Comparison of ENCODE assay signal across 8 cellular contexts in genomic region chr6:125791151-125791819, GRCh38. TPM values are rescaled to one million over a fixed set of nuclear protein-coding genes. Genes with fewer than 3 reads are reported as not detected.
DNase-seq lines count a peak whose midpoint lies in the region; ATAC-seq and TF ChIP-seq lines count a peak whose summit lies in the region.

No MANE protein-coding gene starts in this region.

- TF ChIP-seq CTCF in tibial nerve (IDR thresholded peaks at IDR 0.05) = peak; percentile 34 to 60 (median 50)

- peaks cover 9% of the 10 kb centered on the region for H3K36me3 Mint-ChIP-seq in activated CD4-positive, alpha-beta memory T cell treated with anti-CD3 and anti-CD28 coated beads for 36 hours

- peak overlapping the region; percentile 66 for H3K27ac ChIP-seq in epithelial cell of prostate
- H3K27ac ChIP-seq in tibial nerve = peak overlapping the region; percentile 95 to 99 (median 97)

- H3K36me3 ChIP-seq in tibial nerve = no peaks in the 10 kb centered on the region

- peaks cover 0 to 67% (median 40%) of the 10 kb centered on the region in 4 donors for H3K4me1 ChIP-seq in tibial nerve

- H3K27ac Mint-ChIP-seq in activated CD4-positive, alpha-beta memory T cell treated with anti-CD3 and anti-CD28 coated beads for 36 hours = peak overlapping the region; percentile 78

- peak in 1 of 2 donors; percentile 9 for TF ChIP-seq EP300 in tibial nerve (IDR thresholded peaks at IDR 0.05)

- CTCF ChIA-PET in activated CD4-positive, alpha-beta memory T cell treated with anti-CD3 and anti-CD28 coated beads for 36 hours (lab: Charles Lee) = interaction anchor here (0.8 to 6.0 kb wide), 30 partner anchors 10 to 491 kb away, joined by 3 to 106 read pairs (median 5); partner anchors contain the start of genes HDDC2, HINT3 and TRMT11

- ATAC-seq in GM18907 (IDR thresholded peaks at IDR 0.05; ENCODE audit: unreplicated experiment) (peak; percentile 37), HG03139 (IDR thresholded peaks at IDR 0.05; ENCODE audit: unreplicated experiment) (peak; percentile 36)

- H3K9me3 ChIP-seq in tibial nerve = no peaks in the 10 kb centered on the region

- POLR2A ChIA-PET in activated CD4-positive, alpha-beta memory T cell treated with anti-CD3 and anti-CD28 coated beads for 36 hours (lab: Charles Lee) = interaction anchor here (0.6 to 3.7 kb wide), 9 partner anchors 10 to 490 kb away, joined by 3 to 101 read pairs (median 6); partner anchors contain the start of genes HDDC2, HINT3 and TRMT11

- 0 to 1% methylated on average over 26 to 28 of the region's 28 CpGs for WGBS in tibial nerve, 2 donors

- no peaks in the 10 kb centered on the region for H3K27me3 ChIP-seq in tibial nerve

- DNase-seq in CD1c-positive myeloid dendritic cell (ENCODE audit: extremely low spot score) = peak; percentile 49
- DNase-seq in NCI-H345 treated with DMSO at 0.1 percent for 48 hours (lab: John Stamatoyannopoulos, UW; ENCODE audit: unreplicated experiment) = peak; percentile 75
- peak; percentile 62 for DNase-seq in activated CD4-positive, alpha-beta memory T cell treated with anti-CD3 and anti-CD28 coated beads for 36 hours
- no peak for DNase-seq in epithelial cell of prostate (ENCODE audit: low read depth, low spot score)
- DNase-seq in mucosa of gallbladder (ENCODE audit: low spot score) = peak; percentile 47
- peak in 1 of 2 donors; percentile 50 for DNase-seq in tibial nerve (ENCODE audit: low spot score in 2 of 2)

- peaks cover 58% of the 10 kb centered on the region for H3K4me1 Mint-ChIP-seq in activated CD4-positive, alpha-beta memory T cell treated with anti-CD3 and anti-CD28 coated beads for 36 hours (ENCODE audit: low read depth)

- intact Hi-C loops in activated CD4-positive, alpha-beta memory T cell treated with anti-CD3 and anti-CD28 coated beads for 36 hours (cut with micrococcal nuclease) = loop anchor here (2.0 to 10.0 kb wide), 2 partner anchors 42 to 1504 kb away; no protein-coding TSS in a partner anchor

- H3K4me3 Mint-ChIP-seq in activated CD4-positive, alpha-beta memory T cell treated with anti-CD3 and anti-CD28 coated beads for 36 hours = peak overlapping the region; percentile 86

- no peaks in the 10 kb centered on the region for H3K27me3 Mint-ChIP-seq in activated CD4-positive, alpha-beta memory T cell treated with anti-CD3 and anti-CD28 coated beads for 36 hours

- H3K4me3 ChIP-seq in tibial nerve = peak overlapping the region; percentile 77 to 94 (median 88)

- H3K9me3 Mint-ChIP-seq in activated CD4-positive, alpha-beta memory T cell treated with anti-CD3 and anti-CD28 coated beads for 36 hours = no peaks in the 10 kb centered on the region

- no peak for TF ChIP-seq POLR2A in tibial nerve (IDR thresholded peaks at IDR 0.05)

RNA-seq across cellular contexts. Expression of gene NCOA7, which starts 0.5 kb away (rescaled TPM):
- 10 to 100 TPM; 42.3 to 43.4 TPM for total RNA-seq in activated CD4-positive, alpha-beta memory T cell treated with anti-CD3 and anti-CD28 coated beads for 36 hours
- total RNA-seq in mucosa of gallbladder (41.9 TPM), tibial nerve (10 to 100 TPM; 38.7 to 86.7 (median 59.7) TPM)

RNA-seq across cellular contexts. Expression of gene HEY2, which starts 41.9 kb away (rescaled TPM):
- total RNA-seq in activated CD4-positive, alpha-beta memory T cell treated with anti-CD3 and anti-CD28 coated beads for 36 hours = not detected
- total RNA-seq in mucosa of gallbladder = 2.4 TPM
- total RNA-seq in tibial nerve = 1 to 10 TPM; 1.5 to 7.3 (median 4.3) TPM
